Comparison of ENCODE assay signal across 26 cellular contexts in the genomic region with DNA sequence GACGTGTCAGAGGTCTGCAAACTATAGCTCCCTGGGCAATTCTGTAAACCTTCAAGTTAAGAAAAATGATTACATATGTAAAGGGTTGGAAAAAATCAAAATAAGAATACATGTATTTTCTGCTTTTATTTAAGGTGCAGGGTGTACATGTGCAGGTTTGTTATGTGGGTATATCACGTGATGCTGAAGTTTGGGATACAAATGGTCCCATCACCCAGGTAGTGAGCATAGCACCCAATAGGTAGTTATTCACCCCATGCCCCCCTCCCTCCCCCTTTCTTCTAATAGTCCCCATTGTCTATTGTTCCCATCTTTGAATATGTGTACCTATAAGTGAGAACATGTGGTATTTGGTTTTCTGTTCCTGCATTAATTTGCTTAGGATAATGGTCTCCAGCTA. TPM values are rescaled to one million over a fixed set of nuclear protein-coding genes. Genes with fewer than 3 reads are reported as not detected.
"Had no signal": no experiment of that assay in that cellular context is flagged by ENCODE, and none has a peak within 500 bp of the region (broad histone marks: within the 10 kb centered on the region; RNA-seq: fewer than 3 reads in every experiment).

No MANE protein-coding gene starts in this region.

- FAIRE-seq: urothelium cell line had no signal

- H3K27ac ChIP-seq: coronary artery, dorsolateral prefrontal cortex, neutrophil, psoas muscle, suprapubic skin, thyroid gland had no signal

- H3K36me3 ChIP-seq: neutrophil, suprapubic skin, thyroid gland had no signal

- H3K4me1 ChIP-seq: psoas muscle, thyroid gland had no signal

- H3K27me3 ChIP-seq: dorsolateral prefrontal cortex, neutrophil, suprapubic skin, thyroid gland had no signal

- ATAC-seq: left colon, left ventricle myocardium superior, psoas muscle, sciatic nerve had no signal

- H3K9me3 ChIP-seq: neutrophil, psoas muscle, suprapubic skin, thyroid gland had no signal

- H3K4me3 ChIP-seq: coronary artery, dorsolateral prefrontal cortex, lung, psoas muscle, suprapubic skin, thyroid gland had no signal

- DNase-seq: dorsolateral prefrontal cortex; effector CD8-positive, alpha-beta T cell; foreskin melanocyte; head of caudate nucleus; hippocampal formation; left colon; left ventricle myocardium superior; naive thymus-derived CD8-positive, alpha-beta T cell; psoas muscle; retina; stimulated activated CD4-positive, alpha-beta T cell treated with anti-CD3 and anti-CD28 coated beads, Interleukin-2, amount 100 ng/mL, for 24 hours; stimulated activated CD4-positive, alpha-beta T cell treated with anti-CD3 and anti-CD28 coated beads, Interleukin-4, amount 100 ng/mL, for 4 hours; stimulated activated naive CD4-positive, alpha-beta T cell; thyroid gland had no signal

- H3K4me3 Mint-ChIP-seq: naive thymus-derived CD8-positive, alpha-beta T cell; type B pancreatic cell had no signal

- H3K27me3 Mint-ChIP-seq: naive thymus-derived CD8-positive, alpha-beta T cell; type B pancreatic cell had no signal

- H3K27ac Mint-ChIP-seq: type B pancreatic cell had no signal

- H3K36me3 Mint-ChIP-seq: naive thymus-derived CD8-positive, alpha-beta T cell; type B pancreatic cell had no signal

- H3K9me3 Mint-ChIP-seq: naive thymus-derived CD8-positive, alpha-beta T cell; type B pancreatic cell had no signal

RNA-seq across cellular contexts. Expression of a gene that starts 51.1 kb away (rescaled TPM):
- total RNA-seq: kidney epithelial cell, left colon, left ventricle myocardium superior, osteoblast, psoas muscle, sciatic nerve, skeletal muscle tissue, thyroid gland had no signal
- polyA plus RNA-seq: esophagus; naive thymus-derived CD8-positive, alpha-beta T cell; neural cell; psoas muscle had no signal
